In genomic region chr2:217366996-217367395, GRCh38 we compare ENCODE assay signal across 1 cellular context.
TF ChIP-seq lines count a peak whose summit lies in the region.

No MANE protein-coding gene starts in this region.

TF ChIP-seq in SK-N-SH, 30 proteins besides CTCF, POLR2A, EP300 and RAD21 (continued from another document):
- TF ChIP-seq, protein P1, sequence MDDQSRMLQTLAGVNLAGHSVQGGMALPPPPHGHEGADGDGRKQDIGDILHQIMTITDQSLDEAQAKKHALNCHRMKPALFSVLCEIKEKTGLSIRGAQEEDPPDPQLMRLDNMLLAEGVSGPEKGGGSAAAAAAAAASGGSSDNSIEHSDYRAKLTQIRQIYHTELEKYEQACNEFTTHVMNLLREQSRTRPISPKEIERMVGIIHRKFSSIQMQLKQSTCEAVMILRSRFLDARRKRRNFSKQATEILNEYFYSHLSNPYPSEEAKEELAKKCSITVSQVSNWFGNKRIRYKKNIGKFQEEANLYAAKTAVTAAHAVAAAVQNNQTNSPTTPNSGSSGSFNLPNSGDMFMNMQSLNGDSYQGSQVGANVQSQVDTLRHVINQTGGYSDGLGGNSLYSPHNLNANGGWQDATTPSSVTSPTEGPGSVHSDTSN (IDR thresholded peaks at IDR 0.05), result peak; percentile 35
- no peak for TF ChIP-seq TCF12 (IDR thresholded peaks at IDR 0.05)
- TF ChIP-seq, protein P2, sequence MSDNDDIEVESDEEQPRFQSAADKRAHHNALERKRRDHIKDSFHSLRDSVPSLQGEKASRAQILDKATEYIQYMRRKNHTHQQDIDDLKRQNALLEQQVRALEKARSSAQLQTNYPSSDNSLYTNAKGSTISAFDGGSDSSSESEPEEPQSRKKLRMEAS (IDR thresholded peaks at IDR 0.05; ENCODE audit: low read depth), result no peak
